In the genomic region with DNA sequence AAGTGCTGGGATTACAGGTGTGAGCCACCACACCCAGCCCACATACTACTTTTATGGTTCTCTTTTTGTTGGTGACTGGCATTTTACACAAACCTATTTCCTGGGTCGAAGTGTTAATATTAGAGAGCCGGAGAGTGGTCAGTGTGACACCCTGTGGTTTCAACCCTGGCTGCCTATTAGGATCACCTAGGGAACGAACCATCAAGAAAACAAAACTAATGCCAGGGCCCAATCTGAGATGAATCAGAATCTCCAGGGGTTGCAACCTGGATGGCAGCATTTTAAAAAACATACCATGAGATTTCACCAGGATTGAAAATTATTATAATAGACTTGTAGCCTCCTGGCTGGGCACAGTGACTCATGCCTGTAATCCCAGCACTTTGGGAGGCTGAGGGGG, we compare ENCODE assay signal across 17 cellular contexts.
"Had no signal": no experiment of that assay in that cellular context is flagged by ENCODE, and none has a peak within 500 bp of the region (broad histone marks: within the 10 kb centered on the region; RNA-seq: fewer than 3 reads in every experiment).

No MANE protein-coding gene starts in this region.

- DNase-seq: effector memory CD8-positive, alpha-beta T cell; foreskin melanocyte; heart left ventricle; hippocampal formation; kidney glomerular epithelial cell; mammary epithelial cell; naive thymus-derived CD4-positive, alpha-beta T cell; sigmoid colon; stimulated activated CD4-positive, alpha-beta T cell treated with anti-CD3 and anti-CD28 coated beads, Interleukin-2, amount 100 ng/mL, for 24 hours; stimulated activated CD4-positive, alpha-beta T cell treated with anti-CD3 and anti-CD28 coated beads, Interleukin-4, amount 100 ng/mL, for 4 hours; stimulated activated naive CD4-positive, alpha-beta T cell; stomach; substantia nigra; uterus had no signal

- H3K4me3 Mint-ChIP-seq: dendritic cell treated with granulocyte-macrophage colony-stimulating factor and Interleukin-4, amounts not matched to agents 40 ng/mL and 50 ng/mL, for 4 days; effector memory CD8-positive, alpha-beta T cell; naive thymus-derived CD4-positive, alpha-beta T cell; type B pancreatic cell had no signal

- H3K27ac Mint-ChIP-seq: dendritic cell treated with granulocyte-macrophage colony-stimulating factor and Interleukin-4, amounts not matched to agents 40 ng/mL and 50 ng/mL, for 4 days; effector memory CD8-positive, alpha-beta T cell; type B pancreatic cell had no signal

- ATAC-seq: effector memory CD8-positive, alpha-beta T cell; heart left ventricle; left lobe of liver; naive thymus-derived CD4-positive, alpha-beta T cell had no signal

- H3K9me3 Mint-ChIP-seq: dendritic cell treated with granulocyte-macrophage colony-stimulating factor and Interleukin-4, amounts not matched to agents 40 ng/mL and 50 ng/mL, for 4 days; effector memory CD8-positive, alpha-beta T cell; naive thymus-derived CD4-positive, alpha-beta T cell; type B pancreatic cell had no signal
